8 cellular contexts compared by ENCODE assay signal in genomic region chr11:12088047-12088481, GRCh38. TPM values are rescaled to one million over a fixed set of nuclear protein-coding genes. Genes with fewer than 3 reads are reported as not detected.
DNase-seq lines count a peak whose midpoint lies in the region; ATAC-seq, FAIRE-seq and TF ChIP-seq lines count a peak whose summit lies in the region.

No MANE protein-coding gene starts in this region.

- intact Hi-C loops in HepG2 (cut with micrococcal nuclease; ENCODE audit: unreplicated experiment): loop anchor here (5.0 to 10.0 kb wide), 3 partner anchors 34 to 147 kb away; no protein-coding TSS in a partner anchor

- TF ChIP-seq CTCF in AG09309 (IDR thresholded peaks at IDR 0.05; ENCODE audit: control insufficient read depth, insufficient read depth, low read depth, low read length, missing control alignments) (peak; percentile 49), brain (conservative IDR thresholded peaks at IDR 0.05) (peak; percentile 35 to 51), HepG2 (CRISPR knock-in tag; IDR thresholded peaks at IDR 0.05) (peak; percentile 67)

- CTCF ChIA-PET in HepG2 (lab: Yijun Ruan, JAX; ENCODE audit: low intra/inter-chr PET ratio, low total read pairs): interaction anchor here (1.5 kb wide), 1 partner anchor 148 kb away, joined by 8 read pairs; no protein-coding TSS in a partner anchor

- H4K20me1 ChIP-seq in HepG2 (ENCODE audit: insufficient read depth, low read length): no peaks in the 10 kb centered on the region

- TF ChIP-seq EP300 in HepG2 (IDR thresholded peaks at IDR 0.05; ENCODE audit: low read depth in 2 of 2, low read length in 2 of 2) (no peak), HepG2 (CRISPR knock-in tag; IDR thresholded peaks at IDR 0.05; ENCODE audit: borderline replicate concordance) (no peak)

- H3K4me1 ChIP-seq in HepG2 (ENCODE audit: insufficient read depth, low read length): peaks cover 75% of the 10 kb centered on the region

- no peak overlapping the region for H3K27ac ChIP-seq in HepG2 (ENCODE audit: extremely low read length, insufficient read depth, low read length)

- FAIRE-seq in HepG2 (lab: Jason Lieb, UNC): no peak
- FAIRE-seq in urothelium cell line (lab: Jason Lieb, UNC): no peak

- TF ChIP-seq POLR2A in HepG2 (IDR thresholded peaks at IDR 0.05; ENCODE audit: insufficient read depth in 1 of 2, low read depth in 2 of 2, low read length in 2 of 2): no peak

- no peaks in the 10 kb centered on the region; a peak in 1 of 5 replicates for H3K27me3 ChIP-seq in HepG2 (ENCODE audit: control insufficient read depth in 1 of 2, insufficient read depth in 2 of 2, low read length in 2 of 2)

- H3K27ac Mint-ChIP-seq in brain: peak overlapping the region in 4 of 5 experiments; percentile 7 to 71 (median 35)

- POLR2A ChIA-PET in HepG2 (lab: Yijun Ruan, JAX): interaction anchor here (2.7 kb wide), 1 partner anchor 21 kb away, joined by 19 read pairs; no protein-coding TSS in a partner anchor

- H3K4me3 ChIP-seq in AG09309 (ENCODE audit: control insufficient read depth, low read depth, low read length) (no peak overlapping the region), HepG2 (replicated peaks in 1 of 3; ENCODE audit: insufficient read depth in 1 of 3, low read depth in 2 of 3, low read length in 3 of 3) (no peak overlapping the region)
- no peak overlapping the region for H3K4me3 ChIP-seq in Jurkat, Clone E6-1 (ENCODE audit: low read length)

- no peak overlapping the region for H3K4me2 ChIP-seq in HepG2 (ENCODE audit: low read depth, low read length)

- in situ Hi-C loops in HepG2 (cut with HindIII; ENCODE audit: extremely low pct_ligation_motif_present, low pct_unique_long_range_greater_than_20kb): no loop called here

- DNase-seq in AG09309 (ENCODE audit: low read depth): peak; percentile 43
- DNase-seq in Jurkat, Clone E6-1 (ENCODE audit: low read depth, low spot score): peak; percentile 26
- DNase-seq in HepG2 (ENCODE audit: low spot score): no peak
- no peak for DNase-seq in NK-92 (lab: John Stamatoyannopoulos, UW; ENCODE audit: unreplicated experiment)
- DNase-seq in amniotic stem cell (lab: John Stamatoyannopoulos, UW): no peak
- DNase-seq in urothelium cell line (ENCODE audit: low spot score): no peak

- no TSS peak for BruUV-seq in HepG2 (replicated peaks; lab: Mats Ljungman, UMichigan)

- H3K36me3 ChIP-seq in HepG2 (replicated peaks in 1 of 2; ENCODE audit: control insufficient read depth in 1 of 2, insufficient read depth in 2 of 2, low read length in 2 of 2): no peaks in the 10 kb centered on the region

- H2AFZ ChIP-seq in HepG2 (ENCODE audit: low read length): no peak overlapping the region

- no peaks in the 10 kb centered on the region for H3K36me3 Mint-ChIP-seq in brain

- H3K4me3 Mint-ChIP-seq in brain: no peak overlapping the region

- H3K9me3 Mint-ChIP-seq in brain: peaks cover 0 to 8% (median 4%) of the 10 kb centered on the region in 5 experiments

- H3K9ac ChIP-seq in HepG2 (ENCODE audit: insufficient read depth, low read depth, low read length): no peak overlapping the region

- ATAC-seq in HepG2 (peak; percentile 60), GM18511 (IDR thresholded peaks at IDR 0.05; ENCODE audit: unreplicated experiment) (no peak)

- H3K9me3 ChIP-seq in HepG2 (ENCODE audit: low read length): no peaks in the 10 kb centered on the region

- no peaks in the 10 kb centered on the region for H3K79me2 ChIP-seq in HepG2 (ENCODE audit: insufficient read depth, low read length)

- WGBS in HepG2 (ENCODE audit: low lambda C conversion rate): 34% methylated on average over 7 of the region's 7 CpGs

- H3K4me1 Mint-ChIP-seq in brain: peaks cover 56% of the 10 kb centered on the region

- H3K27me3 Mint-ChIP-seq in brain: peaks cover 7% of the 10 kb centered on the region

- no peak for TF ChIP-seq RAD21 in HepG2 (CRISPR knock-in tag; IDR thresholded peaks at IDR 0.05)

TF ChIP-seq in HepG2, 621 proteins besides CTCF, POLR2A, EP300 and RAD21:
- TF ChIP-seq ZNF616 (CRISPR knock-in tag; IDR thresholded peaks at IDR 0.05; ENCODE audit: low read depth) (no peak), STAG1 (CRISPR knock-in tag; IDR thresholded peaks at IDR 0.05) (peak; percentile 68)
TF ChIP-seq in HepG2: peak in this region for 1.

RNA-seq across cellular contexts. Expression of gene MICAL2, which starts 22.3 kb away (rescaled TPM):
- polyA plus RNA-seq in Jurkat, Clone E6-1 (2012; ENCODE audit: insufficient read depth, insufficient read length): 34.4 TPM
- polyA plus RNA-seq in brain (ENCODE audit: insufficient read depth, low read depth, low replicate concordance) (62.9 TPM), HepG2 (2011; rRNA removed) (0.59 and 0.78 TPM in 2 replicates)
- 1.1 and 1.4 TPM in 2 replicates for total RNA-seq in HepG2 (2016; rRNA removed; fragmentation: Illumina TruSeq; extraction: Trizol)
- 0.18 and 0.51 TPM in 2 replicates for total RNA-seq in HepG2 (2016; cell fraction: cytosol; rRNA removed; fragmentation: Illumina TruSeq; extraction: Trizol; ENCODE audit: low read depth)
- total RNA-seq in HepG2 (2016; cell fraction: insoluble cytoplasmic fraction; rRNA removed; fragmentation: Illumina TruSeq; extraction: Trizol): 1.1 and 1.7 TPM in 2 replicates
- total RNA-seq in HepG2 (2016; cell fraction: membrane; rRNA removed; fragmentation: Illumina TruSeq; extraction: Trizol): 1.1 and 1.3 TPM in 2 replicates
- total RNA-seq in HepG2 (2016; cell fraction: nucleus; rRNA removed; fragmentation: Illumina TruSeq; extraction: Trizol): 1.6 and 3.7 TPM in 2 replicates
- polyA plus RNA-seq in HepG2 (2011; cell fraction: cytosol; rRNA removed): 0.46 and 0.50 TPM in 2 replicates
- 0.61 and 0.97 TPM in 2 replicates for polyA plus RNA-seq in HepG2 (2011; cell fraction: nucleus; rRNA removed)
- 0.48 and 1.6 TPM in 2 replicates for polyA plus RNA-seq in HepG2 (2012)
- 0.29 and 0.53 TPM in 2 replicates for polyA plus RNA-seq in HepG2 (2016; cell fraction: cytosol; fragmentation: Illumina TruSeq; extraction: Trizol; ENCODE audit: low read depth)
- 0.73 and 1.3 TPM in 2 replicates for polyA plus RNA-seq in HepG2 (2016; cell fraction: insoluble cytoplasmic fraction; fragmentation: Illumina TruSeq; extraction: Trizol; ENCODE audit: low read depth)
- polyA plus RNA-seq in HepG2 (2016; cell fraction: membrane; fragmentation: Illumina TruSeq; extraction: Trizol; ENCODE audit: low read depth): 0.34 and 0.39 TPM in 2 replicates
- 1.2 and 2.1 TPM in 2 replicates for polyA plus RNA-seq in HepG2 (2016; cell fraction: nucleus; fragmentation: Illumina TruSeq; extraction: Trizol; ENCODE audit: insufficient read depth, low read depth)
- 1.6 and 8.6 TPM in 2 replicates for polyA minus RNA-seq in HepG2 (2011; rRNA and poly(A)+ RNA removed; ENCODE audit: low replicate concordance)
- 0.70 and 2.7 TPM in 2 replicates for polyA minus RNA-seq in HepG2 (2011; cell fraction: cytosol; rRNA and poly(A)+ RNA removed)
- 2.4 and 3.5 TPM in 2 replicates for polyA minus RNA-seq in HepG2 (2011; cell fraction: nucleus; rRNA and poly(A)+ RNA removed)

Comparison
In these comparisons a context has a peak if more than half of its experiments do, and no peak if none do; other contexts are left out.
1. DNase-seq: peak in AG09309 (single experiment) and Jurkat, Clone E6-1 (single experiment); none in HepG2 (single experiment), NK-92 (single experiment), amniotic stem cell (single experiment) and urothelium cell line (single experiment).
2. RNA of gene MICAL2, which starts 22.3 kb away (polyA plus RNA-seq): 62.9 TPM in brain (single experiment); 0.29 to 2.1 TPM in HepG2; every median in the first group is over 10 times any median in the second.
3. Peak in every context shown above with its lines, with median percentiles within 50 percentile points of each other: CTCF ChIP-seq.